In genomic region chr10:130889780-130890179, GRCh38 we compare ENCODE assay signal across 24 cellular contexts.
"Had no signal": no experiment of that assay in that cellular context is flagged by ENCODE, and none has a peak within 500 bp of the region (broad histone marks: within the 10 kb centered on the region; RNA-seq: fewer than 3 reads in every experiment).

No MANE protein-coding gene starts in this region.

- H3K4me3 ChIP-seq: heart right ventricle, hepatocyte, left ventricle myocardium inferior, lung, mucosa of descending colon, ovary, skin epidermis, stomach, testis, thyroid gland, transverse colon, upper lobe of left lung, vagina had no signal

- H3K27me3 ChIP-seq: hepatocyte, ovary, testis, thyroid gland, transverse colon, upper lobe of left lung, vagina had no signal

- H2AFZ ChIP-seq: hepatocyte had no signal

- DNase-seq: heart right ventricle; islet precursor cell; left ventricle myocardium inferior; midbrain; mucosa of descending colon; naive thymus-derived CD4-positive, alpha-beta T cell; occipital lobe; ovary; right cardiac atrium; stimulated activated CD4-positive, alpha-beta T cell treated with anti-CD3 and anti-CD28 coated beads, Interleukin-12 subunit alpha, Interleukin-12 subunit beta, amount 100 ng/mL, for 4 hours; stimulated activated CD4-positive, alpha-beta T cell treated with anti-CD3 and anti-CD28 coated beads, Interleukin-15, amount 100 ng/mL, for 24 hours; stimulated activated CD4-positive, alpha-beta T cell treated with anti-CD3 and anti-CD28 coated beads, Interleukin-2, amount 100 ng/mL, for 24 hours; stimulated activated CD4-positive, alpha-beta T cell treated with anti-CD3 and anti-CD28 coated beads, Interleukin-4, amount 100 ng/mL, for 1 hour; stimulated activated naive B cell treated with anti-CD40 and anti-IgM and Interleukin-4, amounts not matched to agents 10 μg/mL and 1 μg/mL and 100 μg/mL, for 72 hours; stomach; testis; thyroid gland; transverse colon; upper lobe of left lung had no signal

- H3K27ac ChIP-seq: heart right ventricle, hepatocyte, left ventricle myocardium inferior, neutrophil, ovary, skin epidermis, stomach, testis, thyroid gland, transverse colon, upper lobe of left lung, vagina had no signal

- H3K79me2 ChIP-seq: hepatocyte had no signal

- H3K4me2 ChIP-seq: hepatocyte had no signal

- H3K36me3 ChIP-seq: heart right ventricle, left ventricle myocardium inferior, neutrophil, ovary, stomach, thyroid gland, transverse colon, upper lobe of left lung, vagina had no signal

- H3K4me1 ChIP-seq: heart right ventricle, left ventricle myocardium inferior, stomach, transverse colon, upper lobe of left lung, vagina had no signal

- H3K9me3 ChIP-seq: heart right ventricle, left ventricle myocardium inferior, mucosa of descending colon, neutrophil, ovary, stomach, testis, thyroid gland, transverse colon, upper lobe of left lung, vagina had no signal
